1 cellular context compared by ENCODE assay signal in the genomic region with DNA sequence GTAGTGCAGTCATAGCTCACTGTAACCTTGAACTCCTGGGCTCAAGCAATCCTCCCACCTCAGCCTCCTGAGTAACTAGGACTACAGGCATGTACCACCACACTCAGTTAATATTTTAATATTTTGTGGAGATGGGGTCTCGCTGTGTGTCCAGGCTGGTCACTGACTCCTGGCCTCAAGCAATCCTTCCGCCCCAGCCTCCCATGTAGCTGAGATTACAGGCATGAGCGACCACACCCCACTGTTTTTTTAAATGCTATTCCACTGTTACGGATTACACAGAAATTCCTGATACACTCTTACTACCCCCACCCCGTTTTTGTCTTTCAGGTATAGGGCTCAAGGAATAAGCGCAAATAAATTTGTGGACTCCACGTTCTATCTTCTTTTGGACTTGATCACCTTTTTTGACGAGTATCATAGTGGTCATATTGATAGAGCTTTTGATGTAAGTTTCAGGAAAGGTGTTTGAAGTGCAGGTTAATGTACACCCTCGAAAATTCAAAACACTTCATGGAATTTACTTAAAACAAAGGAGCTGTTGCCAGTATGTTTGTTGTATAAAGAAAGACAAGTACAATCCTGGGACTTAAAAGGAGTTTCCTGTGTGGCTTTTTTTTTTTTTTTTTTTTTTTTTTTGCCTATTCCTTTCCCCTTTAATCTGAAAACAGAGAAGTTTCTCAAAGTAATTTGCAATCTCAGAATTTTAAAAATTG.
A peak's percentile ranks its signal among the peaks of the same experiment; 100 is the strongest.
TF ChIP-seq lines count a peak whose summit lies in the region.

No MANE protein-coding gene starts in this region.

TF ChIP-seq in HepG2, 621 proteins besides CTCF, POLR2A, EP300 and RAD21 (continued from another document and continues in another):
- TF ChIP-seq, protein P1, sequence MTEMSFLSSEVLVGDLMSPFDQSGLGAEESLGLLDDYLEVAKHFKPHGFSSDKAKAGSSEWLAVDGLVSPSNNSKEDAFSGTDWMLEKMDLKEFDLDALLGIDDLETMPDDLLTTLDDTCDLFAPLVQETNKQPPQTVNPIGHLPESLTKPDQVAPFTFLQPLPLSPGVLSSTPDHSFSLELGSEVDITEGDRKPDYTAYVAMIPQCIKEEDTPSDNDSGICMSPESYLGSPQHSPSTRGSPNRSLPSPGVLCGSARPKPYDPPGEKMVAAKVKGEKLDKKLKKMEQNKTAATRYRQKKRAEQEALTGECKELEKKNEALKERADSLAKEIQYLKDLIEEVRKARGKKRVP (CRISPR knock-in tag; IDR thresholded peaks at IDR 0.05): no peak
- TF ChIP-seq NR2F6 (IDR thresholded peaks at IDR 0.05) (peak; percentile 27; the same call in 1 of the 2 replicates), NR2F6 (CRISPR knock-in tag; IDR thresholded peaks at IDR 0.05) (peak; percentile 13), SALL1 (CRISPR knock-in tag; IDR thresholded peaks at IDR 0.05) (peak; percentile 34; the same call in 1 of the 2 replicates), ZNF230 (CRISPR knock-in tag; IDR thresholded peaks at IDR 0.05) (no peak), ZNF33B (CRISPR knock-in tag; IDR thresholded peaks at IDR 0.05) (no peak), ZKSCAN1 (IDR thresholded peaks at IDR 0.05; ENCODE audit: low read length) (no peak), GABPA (IDR thresholded peaks at IDR 0.05; ENCODE audit: low read depth, low read length) (no peak), GABPA (CRISPR knock-in tag; IDR thresholded peaks at IDR 0.05; ENCODE audit: low read depth) (no peak), HNF4G (IDR thresholded peaks at IDR 0.05; ENCODE audit: borderline replicate concordance, low read depth, low read length) (no peak), HNF4G (CRISPR knock-in tag; IDR thresholded peaks at IDR 0.05; ENCODE audit: borderline replicate concordance, low read depth) (no peak), ZFP90 (CRISPR knock-in tag; IDR thresholded peaks at IDR 0.05; ENCODE audit: borderline replicate concordance) (no peak), SAFB2 (CRISPR knock-in tag; IDR thresholded peaks at IDR 0.05; ENCODE audit: borderline replicate concordance, low read depth) (no peak), GATAD2A (CRISPR knock-in tag; IDR thresholded peaks at IDR 0.05) (peak; percentile 21; the same call in 1 of the 2 replicates), ZNF275 (CRISPR knock-in tag; IDR thresholded peaks at IDR 0.05; ENCODE audit: borderline replicate concordance) (no peak), FOXA1 (IDR thresholded peaks at IDR 0.05) (peak; percentile 11; the same call in 1 of the 2 replicates), FOXA1 (CRISPR knock-in tag; IDR thresholded peaks at IDR 0.05) (no peak), E2F5 (CRISPR knock-in tag; conservative IDR thresholded peaks at IDR 0.05) (no peak), ZNF362 (CRISPR knock-in tag; IDR thresholded peaks at IDR 0.05; ENCODE audit: borderline replicate concordance) (peak; percentile 85), ZMYM3 (CRISPR knock-in tag; IDR thresholded peaks at IDR 0.05) (peak; percentile 58; the same call in 1 of the 2 replicates), ZEB1 (IDR thresholded peaks at IDR 0.05; ENCODE audit: insufficient replicate concordance, low read depth) (peak; percentile 17), ELF4 (CRISPR knock-in tag; IDR thresholded peaks at IDR 0.05; ENCODE audit: borderline replicate concordance) (0 out of 2 replicates have a peak, but pooled peaks have one; percentile 32), ZNF790 (CRISPR knock-in tag; IDR thresholded peaks at IDR 0.05; ENCODE audit: borderline replicate concordance) (no peak), ISX (CRISPR knock-in tag; conservative IDR thresholded peaks at IDR 0.05) (no peak), HMG20A (CRISPR knock-in tag; IDR thresholded peaks at IDR 0.05; ENCODE audit: borderline replicate concordance) (peak; percentile 38; the same call in 1 of the 2 replicates), ZNF121 (CRISPR knock-in tag; IDR thresholded peaks at IDR 0.05) (peak; percentile 70), ZNF383 (CRISPR knock-in tag; IDR thresholded peaks at IDR 0.05; ENCODE audit: borderline replicate concordance) (no peak), ZNF792 (CRISPR knock-in tag; IDR thresholded peaks at IDR 0.05) (no peak), NONO (IDR thresholded peaks at IDR 0.05) (no peak), NONO (CRISPR knock-in tag; conservative IDR thresholded peaks at IDR 0.05) (no peak), THYN1 (CRISPR knock-in tag; IDR thresholded peaks at IDR 0.05; ENCODE audit: borderline replicate concordance, low read depth) (no peak), HIVEP1 (CRISPR knock-in tag; IDR thresholded peaks at IDR 0.05) (no peak), ZNF609 (CRISPR knock-in tag; IDR thresholded peaks at IDR 0.05; ENCODE audit: borderline replicate concordance) (no peak), ZNF350 (CRISPR knock-in tag; IDR thresholded peaks at IDR 0.05; ENCODE audit: borderline replicate concordance, low read depth) (no peak), NFIC (IDR thresholded peaks at IDR 0.05; ENCODE audit: low read length) (peak; percentile 81), SMAD1 (CRISPR knock-in tag; IDR thresholded peaks at IDR 0.05; ENCODE audit: borderline replicate concordance, low read depth) (no peak), ZNF766 (CRISPR knock-in tag; IDR thresholded peaks at IDR 0.05; ENCODE audit: borderline replicate concordance) (no peak), ASH2L (IDR thresholded peaks at IDR 0.05; ENCODE audit: insufficient read length, low read depth, low read length) (peak; percentile 76), ETV6 (CRISPR knock-in tag; conservative IDR thresholded peaks at IDR 0.05) (no peak), EHMT2 (IDR thresholded peaks at IDR 0.05; ENCODE audit: borderline replicate concordance, low read depth, low read length) (no peak), JARID2 (CRISPR knock-in tag; IDR thresholded peaks at IDR 0.05; ENCODE audit: insufficient replicate concordance) (no peak), ZSCAN30 (CRISPR knock-in tag; IDR thresholded peaks at IDR 0.05) (no peak), FOXP1 (IDR thresholded peaks at IDR 0.05) (no peak), FOXP1 (CRISPR knock-in tag; IDR thresholded peaks at IDR 0.05) (peak; percentile 70; the same call in 1 of the 2 replicates), RELA (CRISPR knock-in tag; IDR thresholded peaks at IDR 0.05) (no peak)
- TF ChIP-seq, protein P2, sequence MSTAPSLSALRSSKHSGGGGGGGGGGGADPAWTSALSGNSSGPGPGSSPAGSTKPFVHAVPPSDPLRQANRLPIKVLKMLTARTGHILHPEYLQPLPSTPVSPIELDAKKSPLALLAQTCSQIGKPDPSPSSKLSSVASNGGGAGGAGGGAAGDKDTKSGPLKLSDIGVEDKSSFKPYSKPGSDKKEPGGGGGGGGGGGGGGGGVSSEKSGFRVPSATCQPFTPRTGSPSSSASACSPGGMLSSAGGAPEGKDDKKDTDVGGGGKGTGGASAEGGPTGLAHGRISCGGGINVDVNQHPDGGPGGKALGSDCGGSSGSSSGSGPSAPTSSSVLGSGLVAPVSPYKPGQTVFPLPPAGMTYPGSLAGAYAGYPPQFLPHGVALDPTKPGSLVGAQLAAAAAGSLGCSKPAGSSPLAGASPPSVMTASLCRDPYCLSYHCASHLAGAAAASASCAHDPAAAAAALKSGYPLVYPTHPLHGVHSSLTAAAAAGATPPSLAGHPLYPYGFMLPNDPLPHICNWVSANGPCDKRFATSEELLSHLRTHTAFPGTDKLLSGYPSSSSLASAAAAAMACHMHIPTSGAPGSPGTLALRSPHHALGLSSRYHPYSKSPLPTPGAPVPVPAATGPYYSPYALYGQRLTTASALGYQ (CRISPR knock-in tag; IDR thresholded peaks at IDR 0.05): no peak
- TF ChIP-seq, protein P3, sequence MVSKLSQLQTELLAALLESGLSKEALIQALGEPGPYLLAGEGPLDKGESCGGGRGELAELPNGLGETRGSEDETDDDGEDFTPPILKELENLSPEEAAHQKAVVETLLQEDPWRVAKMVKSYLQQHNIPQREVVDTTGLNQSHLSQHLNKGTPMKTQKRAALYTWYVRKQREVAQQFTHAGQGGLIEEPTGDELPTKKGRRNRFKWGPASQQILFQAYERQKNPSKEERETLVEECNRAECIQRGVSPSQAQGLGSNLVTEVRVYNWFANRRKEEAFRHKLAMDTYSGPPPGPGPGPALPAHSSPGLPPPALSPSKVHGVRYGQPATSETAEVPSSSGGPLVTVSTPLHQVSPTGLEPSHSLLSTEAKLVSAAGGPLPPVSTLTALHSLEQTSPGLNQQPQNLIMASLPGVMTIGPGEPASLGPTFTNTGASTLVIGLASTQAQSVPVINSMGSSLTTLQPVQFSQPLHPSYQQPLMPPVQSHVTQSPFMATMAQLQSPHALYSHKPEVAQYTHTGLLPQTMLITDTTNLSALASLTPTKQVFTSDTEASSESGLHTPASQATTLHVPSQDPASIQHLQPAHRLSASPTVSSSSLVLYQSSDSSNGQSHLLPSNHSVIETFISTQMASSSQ (IDR thresholded peaks at IDR 0.05; ENCODE audit: low read depth): peak; percentile 89
- TF ChIP-seq, protein P3 (CRISPR knock-in tag; IDR thresholded peaks at IDR 0.05; ENCODE audit: borderline replicate concordance): peak; percentile 21; the same call in 1 of the 2 replicates
- TF ChIP-seq, protein P4, sequence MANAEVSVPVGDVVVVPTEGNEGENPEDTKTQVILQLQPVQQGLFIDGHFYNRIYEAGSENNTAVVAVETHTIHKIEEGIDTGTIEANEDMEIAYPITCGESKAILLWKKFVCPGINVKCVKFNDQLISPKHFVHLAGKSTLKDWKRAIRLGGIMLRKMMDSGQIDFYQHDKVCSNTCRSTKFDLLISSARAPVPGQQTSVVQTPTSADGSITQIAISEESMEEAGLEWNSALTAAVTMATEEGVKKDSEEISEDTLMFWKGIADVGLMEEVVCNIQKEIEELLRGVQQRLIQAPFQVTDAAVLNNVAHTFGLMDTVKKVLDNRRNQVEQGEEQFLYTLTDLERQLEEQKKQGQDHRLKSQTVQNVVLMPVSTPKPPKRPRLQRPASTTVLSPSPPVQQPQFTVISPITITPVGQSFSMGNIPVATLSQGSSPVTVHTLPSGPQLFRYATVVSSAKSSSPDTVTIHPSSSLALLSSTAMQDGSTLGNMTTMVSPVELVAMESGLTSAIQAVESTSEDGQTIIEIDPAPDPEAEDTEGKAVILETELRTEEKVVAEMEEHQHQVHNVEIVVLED (CRISPR knock-in tag; IDR thresholded peaks at IDR 0.05; ENCODE audit: borderline replicate concordance): peak; percentile 27; the same call in 1 of the 2 replicates
